ENCODE assay signal across 7 cellular contexts in the genomic region with DNA sequence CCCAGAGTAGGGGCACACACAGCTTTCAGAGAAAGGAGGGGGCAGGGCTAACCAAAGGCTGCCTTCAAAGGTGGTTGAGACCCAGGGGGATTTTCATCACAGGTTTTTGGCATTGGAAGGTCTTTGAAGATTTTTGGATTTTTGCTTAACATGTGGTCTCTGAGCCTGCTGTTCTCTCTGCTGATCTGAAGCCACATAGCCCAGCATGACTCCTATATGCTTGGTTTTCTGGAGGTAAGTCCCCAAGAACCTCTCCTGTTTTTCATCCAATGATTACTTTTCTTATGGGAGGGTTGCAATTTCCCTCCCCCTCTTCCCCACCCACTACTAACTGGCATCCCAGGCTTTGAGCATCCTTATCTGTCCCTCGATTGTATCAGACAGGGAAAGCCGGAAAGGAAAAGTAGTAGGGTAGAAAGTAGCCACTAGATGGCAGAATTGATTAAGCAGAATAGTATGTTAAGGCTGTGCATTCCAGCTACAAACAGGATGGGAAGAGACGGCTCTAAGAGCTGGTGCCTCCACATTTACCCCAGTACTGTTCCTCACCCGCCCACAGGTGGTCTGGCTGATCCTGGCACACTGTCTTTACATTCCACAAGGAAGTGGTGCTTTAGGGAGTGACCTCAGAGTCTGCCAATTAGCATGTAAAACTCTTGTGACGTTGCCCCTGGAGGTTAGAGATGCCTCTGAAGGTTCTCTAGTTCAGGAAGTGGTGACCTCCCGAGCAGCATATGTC.
DNase-seq lines count a peak whose midpoint lies in the region; ATAC-seq lines count a peak whose summit lies in the region.

No MANE protein-coding gene starts in this region.

- intact Hi-C loops in Right ventricle myocardium superior (cut with DNase I), result loop anchor here (5.0 kb wide), 1 partner anchor 840 kb away; no protein-coding TSS in a partner anchor

- H3K9me3 Mint-ChIP-seq in activated T-helper 17 cell treated with anti-CD3 and anti-CD28 coated beads, Interleukin-2, amount 50 U/mL, for 72 hours, result no peaks in the 10 kb centered on the region

- DNase-seq in EH (ENCODE audit: low read depth) (peak; percentile 79), NCI-H226 (peak; percentile 52), Right ventricle myocardium superior (no peak), putamen (ENCODE audit: low spot score) (peak; percentile 71)

- H3K4me3 Mint-ChIP-seq in activated T-helper 17 cell treated with anti-CD3 and anti-CD28 coated beads, Interleukin-2, amount 50 U/mL, for 72 hours, result peak overlapping the region; percentile 64

- H3K36me3 Mint-ChIP-seq in activated T-helper 17 cell treated with anti-CD3 and anti-CD28 coated beads, Interleukin-2, amount 50 U/mL, for 72 hours (ENCODE audit: low read depth), result no peaks in the 10 kb centered on the region

- H3K4me1 Mint-ChIP-seq in activated T-helper 17 cell treated with anti-CD3 and anti-CD28 coated beads, Interleukin-2, amount 50 U/mL, for 72 hours, result peaks cover 5% of the 10 kb centered on the region

- no peak overlapping the region for H3K27ac Mint-ChIP-seq in activated T-helper 17 cell treated with anti-CD3 and anti-CD28 coated beads, Interleukin-2, amount 50 U/mL, for 72 hours

- ATAC-seq in GM19455 (IDR thresholded peaks at IDR 0.05; ENCODE audit: unreplicated experiment), result peak; percentile 87
- peak; percentile 92 for ATAC-seq in HG03432 (IDR thresholded peaks at IDR 0.05; ENCODE audit: unreplicated experiment)
- ATAC-seq in activated T-helper 17 cell treated with anti-CD3 and anti-CD28 coated beads, Interleukin-2, amount 50 U/mL, for 72 hours (replicated peaks), result peak; percentile 85
- peak; percentile 81 for ATAC-seq in Right ventricle myocardium superior (ENCODE audit: poor library complexity)

- no peaks in the 10 kb centered on the region for H3K27me3 Mint-ChIP-seq in activated T-helper 17 cell treated with anti-CD3 and anti-CD28 coated beads, Interleukin-2, amount 50 U/mL, for 72 hours
